8 cellular contexts compared by ENCODE assay signal in the genomic region with DNA sequence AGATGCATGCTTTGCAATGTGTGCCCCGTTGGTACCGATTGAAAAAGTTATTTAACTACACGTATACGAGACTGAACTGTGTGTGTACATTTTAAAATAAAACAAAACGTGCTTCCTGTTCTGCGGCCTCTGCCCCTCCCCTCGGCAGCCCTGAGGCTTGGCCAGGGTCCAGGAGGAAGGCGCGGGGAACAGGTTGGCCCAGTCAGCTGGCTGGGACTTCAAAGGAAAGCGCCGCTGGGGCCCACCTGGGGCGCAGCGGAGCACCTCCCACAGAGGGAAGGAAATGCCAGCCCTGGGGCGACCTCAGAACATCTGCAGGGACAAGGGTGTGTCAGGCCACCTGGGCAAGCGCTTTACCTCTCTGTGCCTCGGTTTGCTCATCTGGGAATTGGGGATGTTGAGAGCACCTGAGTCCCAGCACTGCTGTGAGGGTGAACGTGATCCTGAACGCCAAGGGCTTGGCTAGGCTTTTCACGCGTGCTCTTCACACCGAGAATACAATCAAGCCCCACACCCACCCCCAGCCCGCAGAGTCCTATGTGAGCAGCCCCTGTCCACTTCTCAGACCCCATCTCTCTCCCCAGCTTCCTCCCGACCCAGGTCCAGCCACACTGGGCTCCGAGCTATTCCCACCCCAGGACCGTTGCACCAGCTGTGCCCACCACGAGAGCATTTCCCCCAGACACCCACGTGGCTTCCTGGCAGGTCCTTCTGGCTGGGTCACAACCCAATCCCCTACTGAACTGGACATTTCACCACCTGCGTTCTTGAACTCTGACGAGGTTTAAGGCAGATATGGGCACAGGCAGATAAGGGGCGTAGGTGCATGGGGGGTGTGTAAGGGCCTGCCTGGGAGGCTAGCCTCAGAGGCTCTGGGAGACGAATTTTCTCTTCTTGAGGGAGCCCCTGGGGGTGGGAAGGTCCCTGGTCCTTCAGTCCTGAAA.
DNase-seq lines count a peak whose midpoint lies in the region; ATAC-seq and TF ChIP-seq lines count a peak whose summit lies in the region.

No MANE protein-coding gene starts in this region.

- DNase-seq in NCI-H526 (lab: John Stamatoyannopoulos, UW) (peak; percentile 56 to 85), fibroblast of mammary gland (ENCODE audit: low read depth) (peak; percentile 21), retinal pigment epithelial cell (ENCODE audit: low read depth) (peak; percentile 12), GM03348 (ENCODE audit: low spot score) (no peak)
- DNase-seq in activated CD8-positive, alpha-beta memory T cell treated with anti-CD3 and anti-CD28 coated beads, Interleukin-2, amount 50 U/mL, for 24 hours (ENCODE audit: extremely low read depth) = peak; percentile 26

- ATAC-seq in GM19025 (IDR thresholded peaks at IDR 0.05; ENCODE audit: low read depth, unreplicated experiment) = peak; percentile 64
- peak; percentile 65 for ATAC-seq in HG03439 (IDR thresholded peaks at IDR 0.05; ENCODE audit: unreplicated experiment)

- TF ChIP-seq CTCF in 22Rv1 (IDR thresholded peaks at IDR 0.05) (peak; percentile 36; the same call in 1 of the 2 replicates), fibroblast of mammary gland (conservative IDR thresholded peaks at IDR 0.05; ENCODE audit: control insufficient read depth, insufficient read depth, low read depth, low read length) (no peak), retinal pigment epithelial cell (conservative IDR thresholded peaks at IDR 0.05; ENCODE audit: low read depth, low read length) (peak; percentile 1)

- peak overlapping the region; percentile 73 for H3K27ac ChIP-seq in 22Rv1

- H3K4me3 ChIP-seq in fibroblast of mammary gland (ENCODE audit: control insufficient read depth, low read depth, low read length) (no peak overlapping the region), retinal pigment epithelial cell (ENCODE audit: low read length) (no peak overlapping the region)
